10 cellular contexts compared by ENCODE assay signal in the genomic region with DNA sequence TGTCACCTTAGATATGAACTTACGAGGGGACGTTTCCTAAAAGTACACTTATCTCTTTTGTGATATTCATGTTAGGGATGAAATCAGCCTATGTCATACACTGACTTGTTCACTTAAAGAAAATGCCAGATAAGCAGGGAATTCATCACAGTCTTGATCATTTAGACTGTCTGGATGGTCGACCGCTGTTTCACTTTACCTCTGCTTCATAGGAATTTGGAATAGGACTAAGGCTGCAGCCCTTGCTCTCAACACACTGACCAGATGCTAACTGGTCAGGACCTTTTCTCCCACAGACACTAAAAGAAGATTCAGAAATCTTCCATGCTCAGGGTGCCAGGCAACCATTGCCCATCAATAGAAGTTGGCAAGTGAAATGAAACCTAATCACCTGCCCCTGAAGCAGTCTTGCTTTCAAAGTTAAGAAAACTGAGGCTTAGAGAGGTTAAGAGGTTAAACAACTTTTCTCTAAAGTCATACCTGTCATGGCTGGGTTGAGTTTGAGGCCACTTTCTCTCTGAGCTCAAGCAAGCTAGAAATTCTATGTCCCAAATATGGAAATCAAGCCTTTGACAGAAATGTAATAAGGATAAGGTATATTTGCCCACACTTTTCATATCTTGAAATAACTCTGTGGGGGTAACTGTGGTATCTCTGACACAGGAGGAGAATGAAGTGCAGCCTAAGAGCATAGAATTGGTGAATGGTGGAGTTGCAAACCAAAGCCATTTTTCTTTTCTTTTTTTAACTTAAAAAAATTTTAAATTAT.
A peak's percentile ranks its signal among the peaks of the same experiment; 100 is the strongest.
DNase-seq lines count a peak whose midpoint lies in the region; ATAC-seq, FAIRE-seq and TF ChIP-seq lines count a peak whose summit lies in the region.
"Had no signal": no experiment of that assay in that cellular context is flagged by ENCODE, and none has a peak within 500 bp of the region (broad histone marks: within the 10 kb centered on the region; RNA-seq: fewer than 3 reads in every experiment).

No MANE protein-coding gene starts in this region.

- H3K4me3 ChIP-seq in astrocyte (ENCODE audit: insufficient read depth, low read depth, low read length): no peak overlapping the region

- no peak for FAIRE-seq in astrocyte (lab: Jason Lieb, UNC)

- H3K27me3 ChIP-seq in astrocyte (ENCODE audit: insufficient read depth, low read length): no peaks in the 10 kb centered on the region

- TF ChIP-seq CTCF in astrocyte (IDR thresholded peaks at IDR 0.05; ENCODE audit: insufficient read depth, low read depth, low read length): no peak

- H3K27ac Mint-ChIP-seq in activated naive CD8-positive, alpha-beta T cell treated with anti-CD3 and anti-CD28 coated beads, Interleukin-2, amount 10 ng/mL, durations not matched to agents 7 days and 5 days: peak overlapping the region; percentile 15
- H3K27ac Mint-ChIP-seq in activated naive CD8-positive, alpha-beta T cell treated with anti-CD3 and anti-CD28 coated beads for 36 hours: no peak overlapping the region
- H3K27ac Mint-ChIP-seq in astrocyte (ENCODE audit: unreplicated experiment): no peak overlapping the region
- H3K27ac Mint-ChIP-seq: T-helper 1 cell treated with Interleukin-12 subunit alpha and Interleukin-12 subunit beta and Interleukin-4 antibody, amounts not matched to agents 30 μg/mL and 1 μg/mL, for 36 hours had no signal

- no peak overlapping the region for H2AFZ ChIP-seq in astrocyte (ENCODE audit: low read depth, low read length)

- H3K9ac ChIP-seq in astrocyte (ENCODE audit: low read length): no peak overlapping the region

- H3K4me1 Mint-ChIP-seq in activated naive CD8-positive, alpha-beta T cell treated with anti-CD3 and anti-CD28 coated beads, Interleukin-2, amount 10 ng/mL, durations not matched to agents 7 days and 5 days: peaks cover 20% of the 10 kb centered on the region
- H3K4me1 Mint-ChIP-seq in activated naive CD8-positive, alpha-beta T cell treated with anti-CD3 and anti-CD28 coated beads for 36 hours: peaks cover 8% of the 10 kb centered on the region
- H3K4me1 Mint-ChIP-seq in astrocyte (ENCODE audit: low read depth, unreplicated experiment): peaks cover 9% of the 10 kb centered on the region

- H3K36me3 ChIP-seq in astrocyte (ENCODE audit: insufficient read depth, low read length): no peaks in the 10 kb centered on the region

- no peak overlapping the region for H3K27ac ChIP-seq in astrocyte (ENCODE audit: low read depth, low read length)

- H3K4me3 Mint-ChIP-seq in activated naive CD8-positive, alpha-beta T cell treated with anti-CD3 and anti-CD28 coated beads, Interleukin-2, amount 10 ng/mL, durations not matched to agents 7 days and 5 days: no peak overlapping the region
- H3K4me3 Mint-ChIP-seq in activated naive CD8-positive, alpha-beta T cell treated with anti-CD3 and anti-CD28 coated beads for 36 hours: no peak overlapping the region
- no peak overlapping the region for H3K4me3 Mint-ChIP-seq in astrocyte (ENCODE audit: unreplicated experiment)
- H3K4me3 Mint-ChIP-seq: T-helper 1 cell treated with Interleukin-12 subunit alpha and Interleukin-12 subunit beta and Interleukin-4 antibody, amounts not matched to agents 30 μg/mL and 1 μg/mL, for 36 hours had no signal

- no peaks in the 10 kb centered on the region for H3K79me2 ChIP-seq in astrocyte (ENCODE audit: insufficient read depth, low read length)

- no peaks in the 10 kb centered on the region for H3K27me3 Mint-ChIP-seq in activated naive CD8-positive, alpha-beta T cell treated with anti-CD3 and anti-CD28 coated beads, Interleukin-2, amount 10 ng/mL, durations not matched to agents 7 days and 5 days
- no peaks in the 10 kb centered on the region for H3K27me3 Mint-ChIP-seq in activated naive CD8-positive, alpha-beta T cell treated with anti-CD3 and anti-CD28 coated beads for 36 hours
- no peaks in the 10 kb centered on the region for H3K27me3 Mint-ChIP-seq in astrocyte (ENCODE audit: low read depth, unreplicated experiment)

- no peaks in the 10 kb centered on the region for H4K20me1 ChIP-seq in astrocyte (ENCODE audit: insufficient read depth, low read length)

- H3K36me3 Mint-ChIP-seq in activated naive CD8-positive, alpha-beta T cell treated with anti-CD3 and anti-CD28 coated beads, Interleukin-2, amount 10 ng/mL, durations not matched to agents 7 days and 5 days: no peaks in the 10 kb centered on the region
- no peaks in the 10 kb centered on the region for H3K36me3 Mint-ChIP-seq in activated naive CD8-positive, alpha-beta T cell treated with anti-CD3 and anti-CD28 coated beads for 36 hours
- H3K36me3 Mint-ChIP-seq in astrocyte (ENCODE audit: low read depth, unreplicated experiment): no peaks in the 10 kb centered on the region

- POLR2A ChIA-PET in activated naive CD8-positive, alpha-beta T cell treated with anti-CD3 and anti-CD28 coated beads, Interleukin-2, amount 10 ng/mL, durations not matched to agents 7 days and 5 days (lab: Charles Lee): interaction anchor here (0.5 to 2.1 kb wide), 2 partner anchors 14 to 18 kb away, joined by 4 to 10 read pairs; no protein-coding TSS in a partner anchor

- no peak for DNase-seq in activated naive CD8-positive, alpha-beta T cell treated with anti-CD3 and anti-CD28 coated beads, Interleukin-2, amount 10 ng/mL, durations not matched to agents 7 days and 5 days
- no peak for DNase-seq in activated naive CD8-positive, alpha-beta T cell treated with anti-CD3 and anti-CD28 coated beads for 36 hours
- DNase-seq in astrocyte (ENCODE audit: low read depth) (peak; percentile 63), cerebellar cortex (ENCODE audit: low spot score) (no peak), NK-92 (lab: John Stamatoyannopoulos, UW; ENCODE audit: unreplicated experiment) (no peak), dermis blood vessel endothelial cell (no peak)
- DNase-seq in effector CD8-positive, alpha-beta T cell (lab: John Stamatoyannopoulos, UW): no peak
- DNase-seq: AML-193 had no signal

- peak overlapping the region; percentile 10 for H3K4me2 ChIP-seq in astrocyte (ENCODE audit: low read length)

- H3K9me3 Mint-ChIP-seq in activated naive CD8-positive, alpha-beta T cell treated with anti-CD3 and anti-CD28 coated beads, Interleukin-2, amount 10 ng/mL, durations not matched to agents 7 days and 5 days: no peaks in the 10 kb centered on the region
- H3K9me3 Mint-ChIP-seq in activated naive CD8-positive, alpha-beta T cell treated with anti-CD3 and anti-CD28 coated beads for 36 hours: no peaks in the 10 kb centered on the region
- no peaks in the 10 kb centered on the region for H3K9me3 Mint-ChIP-seq in astrocyte (ENCODE audit: unreplicated experiment)
- H3K9me3 Mint-ChIP-seq: T-helper 1 cell treated with Interleukin-12 subunit alpha and Interleukin-12 subunit beta and Interleukin-4 antibody, amounts not matched to agents 30 μg/mL and 1 μg/mL, for 36 hours had no signal

- H3K4me1 ChIP-seq in astrocyte (ENCODE audit: insufficient read depth, low read length): no peaks in the 10 kb centered on the region

- H3K9me3 ChIP-seq in astrocyte (ENCODE audit: insufficient read depth, low read depth, low read length): no peaks in the 10 kb centered on the region

- no peak for ATAC-seq in activated naive CD8-positive, alpha-beta T cell treated with anti-CD3 and anti-CD28 coated beads, Interleukin-2, amount 10 ng/mL, durations not matched to agents 7 days and 5 days (ENCODE audit: low read depth)
- peak; percentile 49 for ATAC-seq in HG03097 (IDR thresholded peaks at IDR 0.05; ENCODE audit: low FRiP score, unreplicated experiment)
